In the genomic region with DNA sequence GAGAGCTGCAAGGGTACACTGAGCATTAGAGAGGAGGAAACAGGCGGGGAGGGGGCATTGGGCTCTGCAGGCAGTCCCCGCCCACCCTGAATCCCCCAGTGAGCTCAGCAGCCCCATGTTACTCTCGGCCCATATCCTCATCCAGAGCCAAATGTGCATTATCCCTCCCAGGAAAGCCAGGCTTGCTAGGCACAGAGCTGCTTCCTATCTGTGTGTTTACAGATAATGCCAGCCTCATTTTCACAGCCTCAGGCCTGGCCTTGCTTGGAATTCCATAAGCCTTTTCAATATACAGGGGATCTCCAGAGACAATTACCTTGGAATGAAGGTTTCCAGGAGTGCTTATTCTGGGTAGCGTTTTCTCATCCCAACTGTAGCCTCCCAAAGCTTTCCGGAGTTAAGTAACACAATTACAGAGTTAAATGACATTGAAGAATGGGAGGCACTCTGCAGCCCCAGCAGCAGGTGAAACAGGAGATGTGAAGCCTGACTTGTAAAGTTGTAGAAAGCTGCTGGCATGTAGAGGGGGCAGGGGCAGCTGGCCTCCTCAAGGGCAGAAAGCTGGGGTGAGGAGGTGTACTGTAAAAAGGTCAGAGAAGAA, we compare ENCODE assay signal across 16 cellular contexts.
DNase-seq lines count a peak whose midpoint lies in the region; TF ChIP-seq lines count a peak whose summit lies in the region.
"Had no signal": no experiment of that assay in that cellular context is flagged by ENCODE, and none has a peak within 500 bp of the region (broad histone marks: within the 10 kb centered on the region; RNA-seq: fewer than 3 reads in every experiment).

No MANE protein-coding gene starts in this region.

- no peaks in the 10 kb centered on the region for H4K20me1 ChIP-seq in neural progenitor cell (ENCODE audit: low read depth)

- no peaks in the 10 kb centered on the region for H3K36me3 Mint-ChIP-seq in neural progenitor cell
- H3K36me3 Mint-ChIP-seq: CD14-positive monocyte; CD8-positive, alpha-beta T cell had no signal

- no peak overlapping the region for H3K4me3 ChIP-seq in neural progenitor cell
- H3K4me3 ChIP-seq: GM23248 had no signal

- no peaks in the 10 kb centered on the region for H3K27me3 ChIP-seq in neural progenitor cell

- H3K4me2 ChIP-seq in neural progenitor cell, result no peak overlapping the region

- no peaks in the 10 kb centered on the region for H3K9me3 Mint-ChIP-seq in neural progenitor cell
- H3K9me3 Mint-ChIP-seq: CD8-positive, alpha-beta T cell had no signal

- no peak for TF ChIP-seq CTCF in neural progenitor cell (IDR thresholded peaks at IDR 0.05)

- no peaks in the 10 kb centered on the region for H3K79me2 ChIP-seq in neural progenitor cell (ENCODE audit: low read depth)

- peak; percentile 26 for DNase-seq in NCI-H82 (lab: John Stamatoyannopoulos, UW)
- DNase-seq in NCI-H82 treated with DMSO at 0.1 percent for 48 hours (lab: John Stamatoyannopoulos, UW; ENCODE audit: unreplicated experiment), result no peak
- DNase-seq in SK-N-DZ (ENCODE audit: low spot score), result peak; percentile 68
- peak; percentile 91 for DNase-seq in left kidney (ENCODE audit: low read depth, low spot score)
- DNase-seq in neural progenitor cell (ENCODE audit: low spot score), result peak; percentile 34
- no peak for DNase-seq in hippocampal formation (lab: John Stamatoyannopoulos, UW)
- DNase-seq in stimulated activated naive CD4-positive, alpha-beta T cell (lab: John Stamatoyannopoulos, UW), result no peak
- DNase-seq in activated CD4-positive, alpha-beta T cell treated with anti-CD3 and anti-CD28 coated beads for 1 hour, result no peak
- DNase-seq: CD8-positive, alpha-beta T cell; COR-L47; DMS153; DND-41; GF-D8; GM23248 had no signal

- no peak overlapping the region for H3K9ac ChIP-seq in neural progenitor cell
- H3K9ac ChIP-seq: GM23248 had no signal

- no peaks in the 10 kb centered on the region for H3K9me3 ChIP-seq in neural progenitor cell (ENCODE audit: low read depth)

- H3F3A ChIP-seq in neural progenitor cell (ENCODE audit: low read depth), result peaks cover 14% of the 10 kb centered on the region

- H3K36me3 ChIP-seq in neural progenitor cell, result no peaks in the 10 kb centered on the region

- peaks cover 12% of the 10 kb centered on the region for H3K27me3 Mint-ChIP-seq in neural progenitor cell (ENCODE audit: insufficient read depth, low read depth)

- H3K4me1 ChIP-seq in neural progenitor cell, result peaks cover 11% of the 10 kb centered on the region

- H3K4me3 Mint-ChIP-seq in neural progenitor cell, result no peak overlapping the region
- H3K4me3 Mint-ChIP-seq: CD14-positive monocyte; CD8-positive, alpha-beta T cell had no signal

- no peak overlapping the region for H2AFZ ChIP-seq in neural progenitor cell (replicated peaks)
- H2AFZ ChIP-seq: GM23248 had no signal

- peak overlapping the region; percentile 84 for H3K27ac Mint-ChIP-seq in neural progenitor cell
- H3K27ac Mint-ChIP-seq: CD8-positive, alpha-beta T cell had no signal

- no peak overlapping the region for H3K27ac ChIP-seq in neural progenitor cell
- H3K27ac ChIP-seq: GM23248, HL-60 had no signal

- H3K4me1 Mint-ChIP-seq in neural progenitor cell, result peaks cover 45% of the 10 kb centered on the region
- H3K4me1 Mint-ChIP-seq: CD14-positive monocyte had no signal

Comparison
In these comparisons a context has a peak if more than half of its experiments do, and no peak if none do; other contexts are left out.
1. DNase-seq: peak in NCI-H82 (single experiment), SK-N-DZ (single experiment), left kidney (single experiment) and neural progenitor cell (single experiment); none in NCI-H82 treated with DMSO at 0.1 percent for 48 hours (single experiment), hippocampal formation (0 of 2), stimulated activated naive CD4-positive, alpha-beta T cell (0 of 6) and activated CD4-positive, alpha-beta T cell treated with anti-CD3 and anti-CD28 coated beads for 1 hour (single experiment).